15 cellular contexts compared by ENCODE assay signal in genomic region chr1:245046764-245047163, GRCh38.
DNase-seq lines count a peak whose midpoint lies in the region; ATAC-seq and TF ChIP-seq lines count a peak whose summit lies in the region.
"Had no signal": no experiment of that assay in that cellular context is flagged by ENCODE, and none has a peak within 500 bp of the region (broad histone marks: within the 10 kb centered on the region; RNA-seq: fewer than 3 reads in every experiment).

No MANE protein-coding gene starts in this region.

- peaks cover 11% of the 10 kb centered on the region for H3K36me3 Mint-ChIP-seq in nephron progenitor cell (ENCODE audit: low read depth)

- no peak for ATAC-seq in GM18861 (IDR thresholded peaks at IDR 0.05; ENCODE audit: unreplicated experiment)

- no peak overlapping the region for H3K4me3 Mint-ChIP-seq in nephron progenitor cell

- peak; percentile 5 for DNase-seq in DMS79 (lab: John Stamatoyannopoulos, UW)
- peak; percentile 63 for DNase-seq in NCI-H128 (lab: John Stamatoyannopoulos, UW; ENCODE audit: unreplicated experiment)
- DNase-seq in cerebellar cortex (ENCODE audit: low spot score) = peak; percentile 77
- no peak for DNase-seq in nephron progenitor cell
- DNase-seq in hippocampal formation (lab: John Stamatoyannopoulos, UW) = no peak
- no peak for DNase-seq in NCI-H2196 (lab: John Stamatoyannopoulos, UW; ENCODE audit: unreplicated experiment)
- DNase-seq: activated CD4-positive, alpha-beta T cell treated with anti-CD3 and anti-CD28 coated beads for 4 hours; activated gamma-delta T cell; amniotic stem cell; NCI-H1048; NCI-H526 treated with DMSO at 0.1 percent for 48 hours; occipital lobe; sigmoid colon; stimulated activated CD4-positive, alpha-beta T cell treated with anti-CD3 and anti-CD28 coated beads, Interleukin-1b, Interleukin-23, amount 100 ng/mL, for 48 hours had no signal

- no peak for TF ChIP-seq CTCF in nephron progenitor cell (IDR thresholded peaks at IDR 0.05)

- peaks cover 4% of the 10 kb centered on the region for H3K27me3 Mint-ChIP-seq in nephron progenitor cell (ENCODE audit: low read depth, poor library complexity)

- peaks cover 41% of the 10 kb centered on the region for H3K4me1 Mint-ChIP-seq in nephron progenitor cell

- no peaks in the 10 kb centered on the region for H3K9me3 Mint-ChIP-seq in nephron progenitor cell

- peak overlapping the region; percentile 44 for H3K27ac Mint-ChIP-seq in nephron progenitor cell

Comparison
In these comparisons a context has a peak if more than half of its experiments do, and no peak if none do; other contexts are left out.
1. DNase-seq: peak in DMS79 (single experiment), NCI-H128 (single experiment) and cerebellar cortex (single experiment); none in nephron progenitor cell (single experiment), hippocampal formation (0 of 2) and NCI-H2196 (single experiment).